21 cellular contexts compared by ENCODE assay signal in genomic region chr14:100629098-100629497, GRCh38. TPM values are rescaled to one million over a fixed set of nuclear protein-coding genes. Genes with fewer than 3 reads are reported as not detected.
"Had no signal": no experiment of that assay in that cellular context is flagged by ENCODE, and none has a peak within 500 bp of the region (broad histone marks: within the 10 kb centered on the region; RNA-seq: fewer than 3 reads in every experiment).

No MANE protein-coding gene starts in this region.

- ATAC-seq: activated CD8-positive, alpha-beta T cell treated with anti-CD3 and anti-CD28 coated beads, Interleukin-2, amount 10 ng/mL, durations not matched to agents 7 days and 5 days; activated naive CD4-positive, alpha-beta T cell treated with anti-CD3 and anti-CD28 coated beads, Interleukin-2, amount 50 U/mL, for 72 hours; foreskin keratinocyte; naive thymus-derived CD4-positive, alpha-beta T cell had no signal

- H3K36me3 ChIP-seq: adrenal gland, ascending aorta, brain microvascular endothelial cell, lower lobe of right lung, ovary, prostate gland, thoracic aorta, upper lobe of left lung, WERI-Rb-1 had no signal

- H3K4me1 ChIP-seq: adrenal gland, ascending aorta, foreskin keratinocyte, lower lobe of right lung, prostate gland, upper lobe of left lung had no signal

- DNase-seq: activated CD4-positive, alpha-beta T cell treated with anti-CD3 and anti-CD28 coated beads, Interleukin-2, amount 50 U/mL, for 1 hour; activated CD4-positive, CD25-positive, alpha-beta regulatory T cell treated with anti-CD3 and anti-CD28 coated beads, Interleukin-2, amount 50 U/mL, for 72 hours; activated CD8-positive, alpha-beta T cell treated with anti-CD3 and anti-CD28 coated beads, Interleukin-2, amount 10 ng/mL, durations not matched to agents 7 days and 5 days; activated gamma-delta T cell treated with Interleukin-2 at 50 U/mL for 16 hours; activated T-cell treated with anti-CD3 and anti-CD28 coated beads, Interleukin-2, amount 50 U/mL, for 1 hour; adrenal gland; brain microvascular endothelial cell; effector CD8-positive, alpha-beta T cell; foreskin keratinocyte; lower lobe of right lung; naive thymus-derived CD4-positive, alpha-beta T cell; ovary; stimulated activated CD4-positive, alpha-beta T cell treated with anti-CD3 and anti-CD28 coated beads, Interleukin-4, amount 100 ng/mL, for 1 hour; stimulated activated naive CD4-positive, alpha-beta T cell; upper lobe of left lung; WERI-Rb-1 had no signal

- H3K27ac ChIP-seq: adrenal gland, ascending aorta, brain microvascular endothelial cell, foreskin keratinocyte, lower lobe of right lung, ovary, prostate gland, thoracic aorta, upper lobe of left lung, WERI-Rb-1 had no signal

- H3K27me3 ChIP-seq: ascending aorta, ovary, upper lobe of left lung had no signal

- H3K9me3 ChIP-seq: adrenal gland, lower lobe of right lung, ovary, prostate gland, thoracic aorta, upper lobe of left lung had no signal

- H3K4me3 ChIP-seq: adrenal gland, ascending aorta, lower lobe of right lung, ovary, prostate gland, thoracic aorta, upper lobe of left lung had no signal

RNA-seq across cellular contexts. Expression of gene BEGAIN, which starts 41.9 kb away (rescaled TPM):
- total RNA-seq: glomerular endothelial cell had no signal
